8 cellular contexts compared by ENCODE assay signal in genomic region chr7:1919539-1920265, GRCh38.
A peak's percentile ranks its signal among the peaks of the same experiment; 100 is the strongest.
DNase-seq lines count a peak whose midpoint lies in the region; ATAC-seq and TF ChIP-seq lines count a peak whose summit lies in the region.

No MANE protein-coding gene starts in this region.

- ATAC-seq in GM19438 (IDR thresholded peaks at IDR 0.05; ENCODE audit: low read depth, unreplicated experiment) (peak; percentile 4), GM19324 (IDR thresholded peaks at IDR 0.05; ENCODE audit: low FRiP score, unreplicated experiment) (no peak)

- POLR2A ChIA-PET in RWPE1 (lab: Yijun Ruan, JAX; ENCODE audit: low non-redundant PET): no interaction called here

- DNase-seq in RWPE1 (ENCODE audit: low spot score) (no peak), left ventricle myocardium inferior (peak; percentile 63), NCI-H82 (lab: John Stamatoyannopoulos, UW) (no peak), NCI-H1092 treated with DMSO at 0.1 percent for 48 hours (lab: John Stamatoyannopoulos, UW) (no peak)
- DNase-seq in stimulated activated CD4-positive, alpha-beta T cell treated with anti-CD3 and anti-CD28 coated beads, Interleukin-2, amount 100 ng/mL, for 24 hours: no peak

- no peaks in the 10 kb centered on the region for H3K9me3 ChIP-seq in left ventricle myocardium inferior (replicated peaks)
- H3K9me3 ChIP-seq in skeletal muscle tissue (ENCODE audit: control insufficient read depth in 3 of 3, low read length in 3 of 3): no peaks in the 10 kb centered on the region

- H3K4me1 ChIP-seq in left ventricle myocardium inferior: peaks cover 31% of the 10 kb centered on the region
- H3K4me1 ChIP-seq in skeletal muscle tissue (ENCODE audit: control insufficient read depth in 3 of 3, insufficient read depth in 3 of 3, low read length in 3 of 3): peaks cover 15 to 43% (median 28%) of the 10 kb centered on the region in 3 donors

- H3K4me3 ChIP-seq in left ventricle myocardium inferior (no peak overlapping the region), skeletal muscle tissue (ENCODE audit: low read length in 3 of 3) (peak overlapping the region in 2 of 3 donors; percentile 13 to 51)

- intact Hi-C loops in left ventricle myocardium inferior (cut with micrococcal nuclease): no loop called here

- H3K9ac ChIP-seq in skeletal muscle tissue (ENCODE audit: low read depth in 1 of 3, low read length in 3 of 3): peak overlapping the region in 1 of 3 donors; percentile 8

- CTCF ChIA-PET in RWPE1 (lab: Yijun Ruan, JAX): no interaction called here

- H3K27ac ChIP-seq in RWPE1 (peak overlapping the region; percentile 86), left ventricle myocardium inferior (replicated peaks) (peak overlapping the region; percentile 16), skeletal muscle tissue (ENCODE audit: low read depth, low read length) (no peak overlapping the region)

- H3K27me3 ChIP-seq in left ventricle myocardium inferior (ENCODE audit: low read depth) (no peaks in the 10 kb centered on the region), skeletal muscle tissue (ENCODE audit: control insufficient read depth in 3 of 3, insufficient read depth in 3 of 3, low read length in 3 of 3) (no peaks in the 10 kb centered on the region)

- TF ChIP-seq CTCF in RWPE1 (conservative IDR thresholded peaks at IDR 0.05; ENCODE audit: low read depth): no peak
- TF ChIP-seq CTCF in left ventricle myocardium inferior (IDR thresholded peaks at IDR 0.05; ENCODE audit: borderline replicate concordance): no peak

- H3K36me3 ChIP-seq in left ventricle myocardium inferior (no peaks in the 10 kb centered on the region), skeletal muscle tissue (ENCODE audit: control insufficient read depth in 3 of 3, insufficient read depth in 3 of 3, low read length in 3 of 3) (no peaks in the 10 kb centered on the region)
